In genomic region chr11:537622-538430, GRCh38 we compare ENCODE assay signal across 8 cellular contexts. TPM values are rescaled to one million over a fixed set of nuclear protein-coding genes. Genes with fewer than 3 reads are reported as not detected.
A peak's percentile ranks its signal among the peaks of the same experiment; 100 is the strongest.
DNase-seq lines count a peak whose midpoint lies in the region; ATAC-seq and TF ChIP-seq lines count a peak whose summit lies in the region.

No MANE protein-coding gene starts in this region.

- peak overlapping the region; percentile 87 to 97 for H3K27ac Mint-ChIP-seq in effector memory CD8-positive, alpha-beta T cell
- no peak overlapping the region for H3K27ac Mint-ChIP-seq in neural progenitor cell

- TF ChIP-seq POLR2A in uterus (IDR thresholded peaks at IDR 0.05), result no peak

- H3K4me2 ChIP-seq in BLaER1 (peak overlapping the region; percentile 100), neural progenitor cell (peak overlapping the region; percentile 94)

- no peak for ATAC-seq in effector memory CD8-positive, alpha-beta T cell (replicated peaks)
- ATAC-seq in GM18909 (IDR thresholded peaks at IDR 0.05; ENCODE audit: poor library complexity, unreplicated experiment), result no peak

- no peaks in the 10 kb centered on the region for H3K9me3 Mint-ChIP-seq in effector memory CD8-positive, alpha-beta T cell
- H3K9me3 Mint-ChIP-seq in neural progenitor cell, result no peaks in the 10 kb centered on the region

- H3K27me3 ChIP-seq in BLaER1, result no peaks in the 10 kb centered on the region
- H3K27me3 ChIP-seq in neural progenitor cell, result peaks cover 31% of the 10 kb centered on the region
- H3K27me3 ChIP-seq in uterus, result peaks cover 0 to 9% of the 10 kb centered on the region in 2 donors

- H4K20me1 ChIP-seq in BLaER1 (peaks cover 29% of the 10 kb centered on the region), neural progenitor cell (ENCODE audit: low read depth) (peaks cover 17% of the 10 kb centered on the region)

- H3K27me3 Mint-ChIP-seq in effector memory CD8-positive, alpha-beta T cell, result no peaks in the 10 kb centered on the region
- H3K27me3 Mint-ChIP-seq in neural progenitor cell (ENCODE audit: insufficient read depth, low read depth), result peaks cover 4% of the 10 kb centered on the region

- H3K36me3 ChIP-seq in BLaER1, result peaks cover 13% of the 10 kb centered on the region
- H3K36me3 ChIP-seq in KOPT-K1 (ENCODE audit: insufficient read depth, low read length), result peaks cover 12% of the 10 kb centered on the region; the same call in 1 of the 2 replicates
- no peaks in the 10 kb centered on the region for H3K36me3 ChIP-seq in neural progenitor cell
- no peaks in the 10 kb centered on the region for H3K36me3 ChIP-seq in uterus

- H2AFZ ChIP-seq in neural progenitor cell (replicated peaks), result no peak overlapping the region

- H3K4me3 ChIP-seq in BLaER1, result peak overlapping the region; percentile 97
- H3K4me3 ChIP-seq in neural progenitor cell, result peak overlapping the region; percentile 38
- no peak overlapping the region for H3K4me3 ChIP-seq in uterus

- H3K36me3 Mint-ChIP-seq in effector memory CD8-positive, alpha-beta T cell (ENCODE audit: insufficient read depth), result peaks cover 30% of the 10 kb centered on the region
- H3K36me3 Mint-ChIP-seq in neural progenitor cell, result peaks cover 2% of the 10 kb centered on the region

- H3K9me3 ChIP-seq in BLaER1 (no peaks in the 10 kb centered on the region), KOPT-K1 (ENCODE audit: insufficient read depth, low read length, poor library complexity, severe bottlenecking) (no peaks in the 10 kb centered on the region), neural progenitor cell (ENCODE audit: low read depth) (no peaks in the 10 kb centered on the region), uterus (no peaks in the 10 kb centered on the region)

- H3K79me2 ChIP-seq in neural progenitor cell (ENCODE audit: low read depth), result peaks cover 13% of the 10 kb centered on the region

- H3K27ac ChIP-seq in BLaER1 (peak overlapping the region; percentile 99), KOPT-K1 (ENCODE audit: low read depth, low read length, poor library complexity, severe bottlenecking) (peak overlapping the region; percentile 17), neural progenitor cell (no peak overlapping the region), uterus (no peak overlapping the region)

- H3K4me1 Mint-ChIP-seq in effector memory CD8-positive, alpha-beta T cell (ENCODE audit: low read depth in 2 of 2), result peaks cover 13 to 14% of the 10 kb centered on the region in 2 donors
- H3K4me1 Mint-ChIP-seq in neural progenitor cell, result peaks cover 14% of the 10 kb centered on the region

- H3K9ac ChIP-seq in BLaER1 (peak overlapping the region; percentile 92), neural progenitor cell (no peak overlapping the region)

- peaks cover 68% of the 10 kb centered on the region for H3K4me1 ChIP-seq in BLaER1
- H3K4me1 ChIP-seq in neural progenitor cell, result peaks cover 20% of the 10 kb centered on the region
- peaks cover 0 to 9% of the 10 kb centered on the region in 2 donors for H3K4me1 ChIP-seq in uterus

- no peak for TF ChIP-seq CTCF in neural progenitor cell (IDR thresholded peaks at IDR 0.05)
- TF ChIP-seq CTCF in uterus (IDR thresholded peaks at IDR 0.05), result no peak

- peaks cover 30% of the 10 kb centered on the region for H3F3A ChIP-seq in neural progenitor cell (ENCODE audit: low read depth)

- H3K4me3 Mint-ChIP-seq in effector memory CD8-positive, alpha-beta T cell, result peak overlapping the region; percentile 89 to 92
- H3K4me3 Mint-ChIP-seq in neural progenitor cell, result peak overlapping the region; percentile 73

- DNase-seq in effector memory CD8-positive, alpha-beta T cell, result no peak
- DNase-seq in neural progenitor cell (ENCODE audit: low spot score), result no peak
- no peak for DNase-seq in Ammon's horn (ENCODE audit: low spot score)
- DNase-seq in uterus, result no peak
- no peak for DNase-seq in stimulated activated CD4-positive, alpha-beta T cell treated with anti-CD3 and anti-CD28 coated beads, Interleukin-2, amount 100 ng/mL, for 48 hours

- intact Hi-C loops in uterus (cut with DNase I; ENCODE audit: low total_unique reads), result no loop called here

RNA-seq across cellular contexts. Expression of gene LRRC56, which starts 0.5 kb away (rescaled TPM):
- 0.45 and 1.4 TPM in 2 replicates for total RNA-seq in neural progenitor cell (ENCODE audit: low replicate concordance)
- total RNA-seq in uterus, result 1 to 10 TPM in 2 of 4 donors, not detected in 2; 1.7 to 1.9 TPM

RNA-seq across cellular contexts. Expression of gene HRAS, which starts 2.5 kb away (rescaled TPM):
- total RNA-seq in neural progenitor cell (ENCODE audit: low replicate concordance) (21.2 and 32.3 TPM in 2 replicates), uterus (10 to 100 TPM in 3 of 4 donors, 1 to 10 TPM in 1; 5.4 to 37.6 (median 23.8) TPM)

RNA-seq across cellular contexts. Expression of gene LMNTD2, which starts 22.7 kb away (rescaled TPM):
- total RNA-seq in neural progenitor cell (ENCODE audit: low replicate concordance) (1.1 and 2.5 TPM in 2 replicates), uterus (1 to 10 TPM in 1 of 4 donors, under 1 TPM in 2, not detected in 1; 0.14 to 2.2 (median 0.51) TPM)

RNA-seq across cellular contexts. Expression of gene RASSF7, which starts 22.9 kb away (rescaled TPM):
- total RNA-seq in neural progenitor cell (ENCODE audit: low replicate concordance) (12.8 and 48.3 TPM in 2 replicates), uterus (10 to 100 TPM in 2 of 4 donors, 1 to 10 TPM in 1, under 1 TPM in 1; 0.59 to 13.1 (median 8.0) TPM)

RNA-seq across cellular contexts. Expression of gene RNH1, which starts 30.8 kb away (rescaled TPM):
- 10.5 and 44.8 TPM in 2 replicates for total RNA-seq in neural progenitor cell (ENCODE audit: low replicate concordance)
- 100 to 1,000 TPM; 111 to 175 (median 142) TPM for total RNA-seq in uterus

Comparison
In these comparisons a context has a peak if more than half of its experiments do, and no peak if none do; other contexts are left out.
1. H3K27ac ChIP-seq: peak in BLaER1 (single experiment) and KOPT-K1 (single experiment); none in neural progenitor cell (single experiment) and uterus (0 of 2).
2. H3K4me3 ChIP-seq: peak in BLaER1 (single experiment) and neural progenitor cell (single experiment); none in uterus (0 of 2).